12 cellular contexts compared by ENCODE assay signal in genomic region chr1:192907545-192908243, GRCh38.
A peak's percentile ranks its signal among the peaks of the same experiment; 100 is the strongest.
DNase-seq lines count a peak whose midpoint lies in the region; ATAC-seq and TF ChIP-seq lines count a peak whose summit lies in the region.
"Had no signal": no experiment of that assay in that cellular context is flagged by ENCODE, and none has a peak within 500 bp of the region (broad histone marks: within the 10 kb centered on the region; RNA-seq: fewer than 3 reads in every experiment).

No MANE protein-coding gene starts in this region.

- H3K9me3 ChIP-seq in left lung = peaks cover 0 to 1% of the 10 kb centered on the region in 2 donors
- H3K9me3 ChIP-seq in neural progenitor cell (ENCODE audit: low read depth) = no peaks in the 10 kb centered on the region

- no peaks in the 10 kb centered on the region for H3K27me3 ChIP-seq in left lung
- no peaks in the 10 kb centered on the region for H3K27me3 ChIP-seq in neural progenitor cell

- no peak overlapping the region for H2AFZ ChIP-seq in neural progenitor cell (replicated peaks)

- ATAC-seq in HG02870 (IDR thresholded peaks at IDR 0.05; ENCODE audit: unreplicated experiment) = peak; percentile 56
- peak; percentile 66 for ATAC-seq in activated T-helper 17 cell treated with anti-CD3 and anti-CD28 coated beads, Interleukin-2, amount 50 U/mL, for 72 hours (replicated peaks)
- ATAC-seq in left lung = peak; percentile 49
- no peak for ATAC-seq in activated naive CD4-positive, alpha-beta T cell treated with anti-CD3 and anti-CD28 coated beads, Interleukin-2, amount 50 U/mL, for 72 hours
- no peak for ATAC-seq in GM18861 (IDR thresholded peaks at IDR 0.05; ENCODE audit: unreplicated experiment)
- ATAC-seq: activated CD4-positive, CD25-positive, alpha-beta regulatory T cell treated with anti-CD3 and anti-CD28 coated beads, Interleukin-2, amount 50 U/mL, for 24 hours had no signal

- H3K27me3 Mint-ChIP-seq in CD14-positive monocyte (ENCODE audit: low read depth in 3 of 3) (peaks cover 0 to 1% (median 0%) of the 10 kb centered on the region in 3 donors), neural progenitor cell (ENCODE audit: insufficient read depth, low read depth) (no peaks in the 10 kb centered on the region)
- H3K27me3 Mint-ChIP-seq in activated T-helper 17 cell treated with anti-CD3 and anti-CD28 coated beads, Interleukin-2, amount 50 U/mL, for 72 hours = no peaks in the 10 kb centered on the region

- no peaks in the 10 kb centered on the region for H3K36me3 Mint-ChIP-seq in CD14-positive monocyte
- H3K36me3 Mint-ChIP-seq in activated T-helper 17 cell treated with anti-CD3 and anti-CD28 coated beads, Interleukin-2, amount 50 U/mL, for 72 hours (ENCODE audit: low read depth) = no peaks in the 10 kb centered on the region
- H3K36me3 Mint-ChIP-seq in activated naive CD4-positive, alpha-beta T cell treated with anti-CD3 and anti-CD28 coated beads, Interleukin-2, amount 50 U/mL, for 72 hours = no peaks in the 10 kb centered on the region
- H3K36me3 Mint-ChIP-seq in neural progenitor cell = no peaks in the 10 kb centered on the region

- H3K4me1 Mint-ChIP-seq in CD14-positive monocyte (peaks cover 29% of the 10 kb centered on the region), neural progenitor cell (peaks cover 3% of the 10 kb centered on the region)
- peaks cover 4% of the 10 kb centered on the region for H3K4me1 Mint-ChIP-seq in activated T-helper 17 cell treated with anti-CD3 and anti-CD28 coated beads, Interleukin-2, amount 50 U/mL, for 72 hours

- no peaks in the 10 kb centered on the region for H3K79me2 ChIP-seq in neural progenitor cell (ENCODE audit: low read depth)

- H3K9ac ChIP-seq in neural progenitor cell = no peak overlapping the region

- H3K27ac ChIP-seq in left lung (no peak overlapping the region), neural progenitor cell (no peak overlapping the region)

- no peaks in the 10 kb centered on the region for H4K20me1 ChIP-seq in neural progenitor cell (ENCODE audit: low read depth)

- intact Hi-C loops in CD14-positive monocyte (cut with micrococcal nuclease) = loop anchor here in 1 of 2 donors (10.0 kb wide), 1 partner anchor 57 kb away; no protein-coding TSS in a partner anchor
- intact Hi-C loops in left lung (cut with DNase I) = no loop called here

- peak overlapping the region; percentile 81 to 90 (median 86) for H3K27ac Mint-ChIP-seq in CD14-positive monocyte
- H3K27ac Mint-ChIP-seq in activated T-helper 17 cell treated with anti-CD3 and anti-CD28 coated beads, Interleukin-2, amount 50 U/mL, for 72 hours = no peak overlapping the region
- H3K27ac Mint-ChIP-seq in activated naive CD4-positive, alpha-beta T cell treated with anti-CD3 and anti-CD28 coated beads, Interleukin-2, amount 50 U/mL, for 72 hours = no peak overlapping the region
- no peak overlapping the region for H3K27ac Mint-ChIP-seq in neural progenitor cell
- H3K27ac Mint-ChIP-seq: nephron had no signal

- H3K4me3 Mint-ChIP-seq in CD14-positive monocyte (no peak overlapping the region), neural progenitor cell (no peak overlapping the region)
- no peak overlapping the region for H3K4me3 Mint-ChIP-seq in activated T-helper 17 cell treated with anti-CD3 and anti-CD28 coated beads, Interleukin-2, amount 50 U/mL, for 72 hours
- H3K4me3 Mint-ChIP-seq: nephron had no signal

- H3K4me3 ChIP-seq in left lung (no peak overlapping the region), neural progenitor cell (no peak overlapping the region)

- H3K9me3 Mint-ChIP-seq in CD14-positive monocyte (peaks cover 0 to 10% (median 3%) of the 10 kb centered on the region in 7 donors), neural progenitor cell (peaks cover 6% of the 10 kb centered on the region)
- H3K9me3 Mint-ChIP-seq in activated T-helper 17 cell treated with anti-CD3 and anti-CD28 coated beads, Interleukin-2, amount 50 U/mL, for 72 hours = no peaks in the 10 kb centered on the region
- H3K9me3 Mint-ChIP-seq in activated naive CD4-positive, alpha-beta T cell treated with anti-CD3 and anti-CD28 coated beads, Interleukin-2, amount 50 U/mL, for 72 hours = peaks cover 0 to 7% of the 10 kb centered on the region in 2 donors

- H3F3A ChIP-seq in neural progenitor cell (ENCODE audit: low read depth) = no peaks in the 10 kb centered on the region

- TF ChIP-seq CTCF in CD14-positive monocyte (IDR thresholded peaks at IDR 0.05) (no peak), left lung (IDR thresholded peaks at IDR 0.05) (no peak), neural progenitor cell (IDR thresholded peaks at IDR 0.05) (no peak)

- peak; percentile 83 for DNase-seq in CD14-positive monocyte (ENCODE audit: low spot score)
- DNase-seq in left lung = no peak
- DNase-seq in activated naive CD4-positive, alpha-beta T cell treated with anti-CD3 and anti-CD28 coated beads, Interleukin-2, amount 50 U/mL, for 72 hours (ENCODE audit: low spot score in 2 of 2) = no peak
- DNase-seq in neural progenitor cell (ENCODE audit: low spot score) = no peak
- DNase-seq in NCI-H524 treated with DMSO at 0.1 percent for 48 hours (lab: John Stamatoyannopoulos, UW) = no peak
- DNase-seq: amniotic stem cell, H7 had no signal

- H3K4me2 ChIP-seq in neural progenitor cell = no peak overlapping the region

- no peaks in the 10 kb centered on the region for H3K36me3 ChIP-seq in left lung
- no peaks in the 10 kb centered on the region for H3K36me3 ChIP-seq in neural progenitor cell

- H3K4me1 ChIP-seq in left lung (no peaks in the 10 kb centered on the region), neural progenitor cell (no peaks in the 10 kb centered on the region)

Comparison
In these comparisons a context has a peak if more than half of its experiments do, and no peak if none do; other contexts are left out.
1. H3K27ac Mint-ChIP-seq: peak in CD14-positive monocyte (7 of 7); none in activated T-helper 17 cell treated with anti-CD3 and anti-CD28 coated beads, Interleukin-2, amount 50 U/mL, for 72 hours (single experiment), activated naive CD4-positive, alpha-beta T cell treated with anti-CD3 and anti-CD28 coated beads, Interleukin-2, amount 50 U/mL, for 72 hours (0 of 2) and neural progenitor cell (single experiment).
2. ATAC-seq: peak in HG02870 (single experiment), activated T-helper 17 cell treated with anti-CD3 and anti-CD28 coated beads, Interleukin-2, amount 50 U/mL, for 72 hours (single experiment) and left lung (single experiment); none in activated naive CD4-positive, alpha-beta T cell treated with anti-CD3 and anti-CD28 coated beads, Interleukin-2, amount 50 U/mL, for 72 hours (0 of 2) and GM18861 (single experiment).